14 cellular contexts compared by ENCODE assay signal in the genomic region with DNA sequence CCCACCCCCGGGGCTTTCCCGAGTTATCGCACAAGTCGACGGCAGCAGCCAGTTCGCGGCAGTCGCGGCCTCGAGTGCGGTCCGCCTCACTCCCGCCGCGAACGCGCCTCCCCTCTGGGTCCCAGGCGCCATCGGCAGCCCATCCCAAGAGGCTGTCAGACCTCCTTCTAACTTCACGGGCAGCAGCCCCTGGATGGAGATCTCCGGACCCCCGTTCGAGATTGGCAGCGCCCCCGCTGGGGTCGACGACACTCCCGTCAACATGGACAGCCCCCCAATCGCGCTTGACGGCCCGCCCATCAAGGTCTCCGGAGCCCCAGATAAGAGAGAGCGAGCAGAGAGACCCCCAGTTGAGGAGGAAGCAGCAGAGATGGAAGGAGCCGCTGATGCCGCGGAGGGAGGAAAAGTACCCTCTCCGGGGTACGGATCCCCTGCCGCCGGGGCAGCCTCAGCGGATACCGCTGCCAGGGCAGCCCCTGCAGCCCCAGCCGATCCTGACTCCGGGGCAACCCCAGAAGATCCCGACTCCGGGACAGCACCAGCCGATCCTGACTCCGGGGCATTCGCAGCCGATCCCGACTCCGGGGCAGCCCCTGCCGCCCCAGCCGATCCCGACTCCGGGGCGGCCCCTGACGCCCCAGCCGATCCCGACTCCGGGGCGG. TPM values are rescaled to one million over a fixed set of nuclear protein-coding genes. Genes with fewer than 3 reads are reported as not detected.
DNase-seq lines count a peak whose midpoint lies in the region; ATAC-seq, FAIRE-seq and TF ChIP-seq lines count a peak whose summit lies in the region.
"Had no signal": no experiment of that assay in that cellular context is flagged by ENCODE, and none has a peak within 500 bp of the region (broad histone marks: within the 10 kb centered on the region; RNA-seq: fewer than 3 reads in every experiment).

No MANE protein-coding gene starts in this region.

- peaks cover 11 to 82% (median 45%) of the 10 kb centered on the region in 9 donors for H3K27me3 ChIP-seq in heart left ventricle
- no peaks in the 10 kb centered on the region for H3K27me3 ChIP-seq in right atrium auricular region
- H3K27me3 ChIP-seq in astrocyte (ENCODE audit: insufficient read depth, low read length): peaks cover 37% of the 10 kb centered on the region
- peaks cover 0 to 81% of the 10 kb centered on the region in 2 donors for H3K27me3 ChIP-seq in tibial nerve

- H3K4me1 ChIP-seq in heart left ventricle (peaks cover 0 to 27% (median 5%) of the 10 kb centered on the region in 12 donors), right atrium auricular region (peaks cover 0 to 17% of the 10 kb centered on the region in 2 donors), astrocyte (ENCODE audit: insufficient read depth, low read length) (peaks cover 14% of the 10 kb centered on the region), mesodermal cell (ENCODE audit: control insufficient read depth, insufficient read depth, low read length, poor library complexity, severe bottlenecking) (no peaks in the 10 kb centered on the region), tibial nerve (peaks cover 0 to 41% (median 3%) of the 10 kb centered on the region in 4 donors)
- H3K4me1 ChIP-seq: adrenal gland had no signal

- H3K27ac ChIP-seq in heart left ventricle (no peak overlapping the region), right atrium auricular region (no peak overlapping the region), astrocyte (ENCODE audit: low read depth, low read length) (no peak overlapping the region), mesodermal cell (ENCODE audit: low read depth, low read length, severe bottlenecking) (no peak overlapping the region), tibial nerve (no peak overlapping the region)

- H3K4me3 ChIP-seq in heart left ventricle (peak overlapping the region in 11 of 12 donors; percentile 18 to 44 (median 37)), right atrium auricular region (peak overlapping the region in 1 of 2 donors; percentile 32), astrocyte (ENCODE audit: insufficient read depth, low read depth, low read length) (peak overlapping the region; percentile 23), mesodermal cell (ENCODE audit: extremely low read depth, insufficient read depth, low read length, poor library complexity, severe bottlenecking) (peak overlapping the region; percentile 21), tibial nerve (peak overlapping the region; percentile 0 to 39 (median 17))
- H3K4me3 ChIP-seq: adrenal gland had no signal

- TF ChIP-seq CTCF in heart left ventricle (IDR thresholded peaks at IDR 0.05): no peak
- TF ChIP-seq CTCF in right atrium auricular region (IDR thresholded peaks at IDR 0.05): no peak
- no peak for TF ChIP-seq CTCF in astrocyte (IDR thresholded peaks at IDR 0.05; ENCODE audit: insufficient read depth, low read depth, low read length)
- no peak for TF ChIP-seq CTCF in tibial nerve (IDR thresholded peaks at IDR 0.05)

- no peaks in the 10 kb centered on the region for H3K36me3 ChIP-seq in heart left ventricle
- H3K36me3 ChIP-seq in right atrium auricular region: no peaks in the 10 kb centered on the region
- no peaks in the 10 kb centered on the region for H3K36me3 ChIP-seq in astrocyte (ENCODE audit: insufficient read depth, low read length)
- H3K36me3 ChIP-seq in mesodermal cell (ENCODE audit: control insufficient read depth, insufficient read depth, low read length): no peaks in the 10 kb centered on the region
- H3K36me3 ChIP-seq in tibial nerve: no peaks in the 10 kb centered on the region
- H3K36me3 ChIP-seq: adrenal gland had no signal

- TF ChIP-seq POLR2A in heart left ventricle (IDR thresholded peaks at IDR 0.05): no peak
- no peak for TF ChIP-seq POLR2A in tibial nerve (IDR thresholded peaks at IDR 0.05)

- no peaks in the 10 kb centered on the region for H3K9me3 ChIP-seq in heart left ventricle
- H3K9me3 ChIP-seq in right atrium auricular region: no peaks in the 10 kb centered on the region
- no peaks in the 10 kb centered on the region for H3K9me3 ChIP-seq in astrocyte (ENCODE audit: insufficient read depth, low read depth, low read length)
- H3K9me3 ChIP-seq in mesodermal cell (ENCODE audit: control insufficient read depth, low read length): no peaks in the 10 kb centered on the region
- no peaks in the 10 kb centered on the region for H3K9me3 ChIP-seq in tibial nerve
- H3K9me3 ChIP-seq: adrenal gland had no signal

- peaks cover 2% of the 10 kb centered on the region for H3K36me3 Mint-ChIP-seq in astrocyte (ENCODE audit: low read depth, unreplicated experiment)

- ATAC-seq in heart left ventricle (no peak), GM19324 (IDR thresholded peaks at IDR 0.05; ENCODE audit: low FRiP score, unreplicated experiment) (no peak)
- ATAC-seq: HCT116 had no signal

- peaks cover 8% of the 10 kb centered on the region for H3K4me1 Mint-ChIP-seq in astrocyte (ENCODE audit: low read depth, unreplicated experiment)

- peaks cover 14% of the 10 kb centered on the region for H3K79me2 ChIP-seq in astrocyte (ENCODE audit: insufficient read depth, low read length)

- peaks cover 32% of the 10 kb centered on the region for H3K27me3 Mint-ChIP-seq in astrocyte (ENCODE audit: low read depth, unreplicated experiment)

- H3K9me3 Mint-ChIP-seq in astrocyte (ENCODE audit: unreplicated experiment): peaks cover 3% of the 10 kb centered on the region

- no peak overlapping the region for H2AFZ ChIP-seq in astrocyte (ENCODE audit: low read depth, low read length)

- TF ChIP-seq EP300 in tibial nerve (IDR thresholded peaks at IDR 0.05): no peak

- no peak for DNase-seq in heart left ventricle
- no peak for DNase-seq in right atrium auricular region (ENCODE audit: low spot score)
- no peak for DNase-seq in astrocyte (ENCODE audit: low read depth)
- no peak for DNase-seq in tibial nerve (ENCODE audit: low spot score in 2 of 2)
- no peak for DNase-seq in NCI-H524 treated with DMSO at 0.1 percent for 48 hours (lab: John Stamatoyannopoulos, UW)
- DNase-seq in AML-193 (lab: John Stamatoyannopoulos, UW): no peak
- DNase-seq: activated CD4-positive, CD25-positive, alpha-beta regulatory T cell; adrenal gland; C1 segment of cervical spinal cord; NCI-H226 had no signal

- no peak overlapping the region for H3K4me3 Mint-ChIP-seq in astrocyte (ENCODE audit: unreplicated experiment)

- no peak for FAIRE-seq in astrocyte (lab: Jason Lieb, UNC)
- FAIRE-seq: endothelial cell of umbilical vein had no signal

- WGBS in heart left ventricle, 4 donors: 53 to 69% (median 54%) methylated on average over 59 to 63 of the region's 63 CpGs
- 48 to 51% methylated on average over 58 to 63 of the region's 63 CpGs for WGBS in mesodermal cell (ENCODE audit: insufficient coverage in 2 of 2), 2 experiments
- WGBS in tibial nerve, 2 donors: 53 to 68% methylated on average over 50 of the region's 63 CpGs

- intact Hi-C loops in heart left ventricle (cut with DNase I): loop anchor here in 5 of 10 donors (5.0 to 10.0 kb wide), 3 partner anchors 202 to 619 kb away; a partner anchor contains a TSS

- peak overlapping the region; percentile 76 for H3K4me2 ChIP-seq in astrocyte (ENCODE audit: low read length)

- no peaks in the 10 kb centered on the region for H4K20me1 ChIP-seq in astrocyte (ENCODE audit: insufficient read depth, low read length)

- no peak overlapping the region for H3K27ac Mint-ChIP-seq in astrocyte (ENCODE audit: unreplicated experiment)

- no peak overlapping the region for H3K9ac ChIP-seq in astrocyte (ENCODE audit: low read length)

RNA-seq across cellular contexts. Expression of a gene that starts 1.6 kb away (rescaled TPM):
- 1,000 to 10,000 TPM; 1,430 to 2,119 (median 1,604) TPM for total RNA-seq in heart left ventricle
- 1,000 to 10,000 TPM; 1,246 to 2,999 TPM for polyA plus RNA-seq in heart left ventricle
- 1,000 to 10,000 TPM; 1,032 to 1,202 TPM for total RNA-seq in right atrium auricular region
- total RNA-seq in astrocyte: 1,937 and 2,003 TPM in 2 replicates
- polyA plus RNA-seq in mesodermal cell (2013, experiment 1 of 2): 1,889 TPM
- polyA plus RNA-seq in mesodermal cell (2013, experiment 2 of 2): 1,868 TPM
- total RNA-seq in tibial nerve: 100 to 1,000 TPM; 484 to 621 (median 524) TPM

RNA-seq across cellular contexts. Expression of a gene that starts 3.4 kb away (rescaled TPM):
- under 1 TPM in 7 of 9 donors, not detected in 2; 0.22 to 0.79 (median 0.29) TPM for total RNA-seq in heart left ventricle
- under 1 TPM; 0.17 to 0.91 TPM for polyA plus RNA-seq in heart left ventricle
- total RNA-seq in right atrium auricular region: not detected
- total RNA-seq in astrocyte: 2.8 and 3.8 TPM in 2 replicates
- polyA plus RNA-seq in mesodermal cell (2013, experiment 1 of 2): 2.2 TPM
- 2.0 TPM for polyA plus RNA-seq in mesodermal cell (2013, experiment 2 of 2)
- under 1 TPM in 2 of 4 donors, not detected in 2; 0.42 to 0.59 TPM for total RNA-seq in tibial nerve
